Comparison of ENCODE assay signal across 19 cellular contexts in genomic region chr4:156665779-156666366, GRCh38.
"Had no signal": no experiment of that assay in that cellular context is flagged by ENCODE, and none has a peak within 500 bp of the region (broad histone marks: within the 10 kb centered on the region; RNA-seq: fewer than 3 reads in every experiment).

No MANE protein-coding gene starts in this region.

- H3K27ac Mint-ChIP-seq: activated naive CD8-positive, alpha-beta T cell treated with anti-CD3 and anti-CD28 coated beads for 36 hours; memory B cell; naive B cell; progenitor cell of endocrine pancreas; T-helper 1 cell treated with Interleukin-12 subunit alpha and Interleukin-12 subunit beta and Interleukin-4 antibody, amounts not matched to agents 30 μg/mL and 1 μg/mL, for 36 hours had no signal

- ATAC-seq: heart right ventricle, left colon had no signal

- H3K36me3 Mint-ChIP-seq: activated naive CD8-positive, alpha-beta T cell treated with anti-CD3 and anti-CD28 coated beads for 36 hours; memory B cell; naive B cell had no signal

- H3K36me3 ChIP-seq: esophagus squamous epithelium, heart right ventricle, uterus had no signal

- H3K4me3 Mint-ChIP-seq: activated naive CD8-positive, alpha-beta T cell treated with anti-CD3 and anti-CD28 coated beads for 36 hours; memory B cell; naive B cell; T-helper 1 cell treated with Interleukin-12 subunit alpha and Interleukin-12 subunit beta and Interleukin-4 antibody, amounts not matched to agents 30 μg/mL and 1 μg/mL, for 36 hours had no signal

- DNase-seq: activated CD4-positive, alpha-beta T cell treated with anti-CD3 and anti-CD28 coated beads for 4 hours; activated CD4-positive, alpha-beta T cell treated with anti-CD3 and anti-CD28 coated beads, Interleukin-2, amount 50 U/mL, for 48 hours; activated CD4-positive, CD25-positive, alpha-beta regulatory T cell; activated naive CD4-positive, alpha-beta T cell treated with Interleukin-2 at 50 U/mL for 16 hours; activated naive CD8-positive, alpha-beta T cell treated with anti-CD3 and anti-CD28 coated beads for 36 hours; activated T-cell treated with anti-CD3 and anti-CD28 coated beads, Interleukin-2, amount 50 U/mL, for 48 hours; esophagus squamous epithelium; heart right ventricle; left colon; naive B cell; retina; stimulated activated CD4-positive, alpha-beta T cell treated with anti-CD3 and anti-CD28 coated beads, Interleukin-12 subunit alpha, Interleukin-12 subunit beta, amount 100 ng/mL, for 4 hours; T1000; trophoblast cell; uterus had no signal

- H3K4me3 ChIP-seq: coronary artery, esophagus squamous epithelium, heart right ventricle, uterus had no signal

- H3K9me3 ChIP-seq: esophagus squamous epithelium, heart right ventricle, uterus had no signal

- H3K9me3 Mint-ChIP-seq: activated naive CD8-positive, alpha-beta T cell treated with anti-CD3 and anti-CD28 coated beads for 36 hours; memory B cell; T-helper 1 cell treated with Interleukin-12 subunit alpha and Interleukin-12 subunit beta and Interleukin-4 antibody, amounts not matched to agents 30 μg/mL and 1 μg/mL, for 36 hours had no signal

- H3K4me1 Mint-ChIP-seq: activated naive CD8-positive, alpha-beta T cell treated with anti-CD3 and anti-CD28 coated beads for 36 hours; memory B cell; naive B cell had no signal

- H3K27ac ChIP-seq: coronary artery, esophagus squamous epithelium, heart right ventricle, uterus had no signal

- H3K27me3 ChIP-seq: esophagus squamous epithelium, heart right ventricle, uterus had no signal

- H3K4me1 ChIP-seq: esophagus squamous epithelium, heart right ventricle, uterus had no signal

- H3K27me3 Mint-ChIP-seq: activated naive CD8-positive, alpha-beta T cell treated with anti-CD3 and anti-CD28 coated beads for 36 hours; memory B cell; naive B cell; progenitor cell of endocrine pancreas had no signal
